Comparison of ENCODE assay signal across 2 cellular contexts in the genomic region with DNA sequence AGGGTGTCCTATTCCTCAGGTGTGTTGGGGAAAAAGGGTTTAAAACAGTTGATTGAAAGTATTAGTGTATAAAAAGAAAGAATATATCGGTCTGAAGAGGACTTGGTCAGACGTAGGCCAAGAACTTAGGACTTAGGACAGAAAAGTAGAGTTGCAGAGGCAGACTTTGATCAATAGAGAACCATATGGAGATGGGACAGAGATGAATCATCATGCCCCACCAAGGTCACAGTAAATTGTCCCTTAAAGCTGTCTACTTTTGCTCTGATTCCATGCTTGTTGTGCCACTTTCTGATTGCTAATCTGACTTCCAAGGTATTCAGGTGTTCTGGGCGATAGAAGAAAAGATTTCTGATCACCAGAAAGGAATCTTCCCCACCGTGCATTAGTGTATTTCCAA.
TF ChIP-seq lines count a peak whose summit lies in the region.

No MANE protein-coding gene starts in this region.

TF ChIP-seq in HepG2, 621 proteins besides CTCF, POLR2A, EP300 and RAD21:
- no peak for TF ChIP-seq SMAD1 (CRISPR knock-in tag; IDR thresholded peaks at IDR 0.05; ENCODE audit: borderline replicate concordance, low read depth)
- no peak for TF ChIP-seq MED13 (CRISPR knock-in tag; IDR thresholded peaks at IDR 0.05)
- TF ChIP-seq, protein P1, sequence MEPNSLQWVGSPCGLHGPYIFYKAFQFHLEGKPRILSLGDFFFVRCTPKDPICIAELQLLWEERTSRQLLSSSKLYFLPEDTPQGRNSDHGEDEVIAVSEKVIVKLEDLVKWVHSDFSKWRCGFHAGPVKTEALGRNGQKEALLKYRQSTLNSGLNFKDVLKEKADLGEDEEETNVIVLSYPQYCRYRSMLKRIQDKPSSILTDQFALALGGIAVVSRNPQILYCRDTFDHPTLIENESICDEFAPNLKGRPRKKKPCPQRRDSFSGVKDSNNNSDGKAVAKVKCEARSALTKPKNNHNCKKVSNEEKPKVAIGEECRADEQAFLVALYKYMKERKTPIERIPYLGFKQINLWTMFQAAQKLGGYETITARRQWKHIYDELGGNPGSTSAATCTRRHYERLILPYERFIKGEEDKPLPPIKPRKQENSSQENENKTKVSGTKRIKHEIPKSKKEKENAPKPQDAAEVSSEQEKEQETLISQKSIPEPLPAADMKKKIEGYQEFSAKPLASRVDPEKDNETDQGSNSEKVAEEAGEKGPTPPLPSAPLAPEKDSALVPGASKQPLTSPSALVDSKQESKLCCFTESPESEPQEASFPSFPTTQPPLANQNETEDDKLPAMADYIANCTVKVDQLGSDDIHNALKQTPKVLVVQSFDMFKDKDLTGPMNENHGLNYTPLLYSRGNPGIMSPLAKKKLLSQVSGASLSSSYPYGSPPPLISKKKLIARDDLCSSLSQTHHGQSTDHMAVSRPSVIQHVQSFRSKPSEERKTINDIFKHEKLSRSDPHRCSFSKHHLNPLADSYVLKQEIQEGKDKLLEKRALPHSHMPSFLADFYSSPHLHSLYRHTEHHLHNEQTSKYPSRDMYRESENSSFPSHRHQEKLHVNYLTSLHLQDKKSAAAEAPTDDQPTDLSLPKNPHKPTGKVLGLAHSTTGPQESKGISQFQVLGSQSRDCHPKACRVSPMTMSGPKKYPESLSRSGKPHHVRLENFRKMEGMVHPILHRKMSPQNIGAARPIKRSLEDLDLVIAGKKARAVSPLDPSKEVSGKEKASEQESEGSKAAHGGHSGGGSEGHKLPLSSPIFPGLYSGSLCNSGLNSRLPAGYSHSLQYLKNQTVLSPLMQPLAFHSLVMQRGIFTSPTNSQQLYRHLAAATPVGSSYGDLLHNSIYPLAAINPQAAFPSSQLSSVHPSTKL (CRISPR knock-in tag; IDR thresholded peaks at IDR 0.05) = peak; percentile 16; the same call in 1 of the 2 replicates
- TF ChIP-seq, protein P2, sequence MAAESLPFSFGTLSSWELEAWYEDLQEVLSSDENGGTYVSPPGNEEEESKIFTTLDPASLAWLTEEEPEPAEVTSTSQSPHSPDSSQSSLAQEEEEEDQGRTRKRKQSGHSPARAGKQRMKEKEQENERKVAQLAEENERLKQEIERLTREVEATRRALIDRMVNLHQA (CRISPR knock-in tag; IDR thresholded peaks at IDR 0.05) = no peak
- no peak for TF ChIP-seq SP1 (IDR thresholded peaks at IDR 0.05)
- TF ChIP-seq SP1 (CRISPR knock-in tag; IDR thresholded peaks at IDR 0.05) = no peak
- TF ChIP-seq, protein P3, sequence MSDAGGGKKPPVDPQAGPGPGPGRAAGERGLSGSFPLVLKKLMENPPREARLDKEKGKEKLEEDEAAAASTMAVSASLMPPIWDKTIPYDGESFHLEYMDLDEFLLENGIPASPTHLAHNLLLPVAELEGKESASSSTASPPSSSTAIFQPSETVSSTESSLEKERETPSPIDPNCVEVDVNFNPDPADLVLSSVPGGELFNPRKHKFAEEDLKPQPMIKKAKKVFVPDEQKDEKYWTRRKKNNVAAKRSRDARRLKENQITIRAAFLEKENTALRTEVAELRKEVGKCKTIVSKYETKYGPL (CRISPR knock-in tag; IDR thresholded peaks at IDR 0.05) = no peak
- TF ChIP-seq TCF12 (IDR thresholded peaks at IDR 0.05) = no peak
- TF ChIP-seq TCF12 (CRISPR knock-in tag; IDR thresholded peaks at IDR 0.05) = no peak
- peak; percentile 41; the same call in 1 of the 2 replicates for TF ChIP-seq ZNF644 (CRISPR knock-in tag; IDR thresholded peaks at IDR 0.05; ENCODE audit: low read depth)
- TF ChIP-seq FOSL2 (CRISPR knock-in tag; IDR thresholded peaks at IDR 0.05) = peak; percentile 81
- TF ChIP-seq FOSL1 (CRISPR knock-in tag; IDR thresholded peaks at IDR 0.05; ENCODE audit: borderline replicate concordance) = peak; percentile 17; the same call in 1 of the 2 replicates
TF ChIP-seq in HepG2: peak in this region for 4.

TF ChIP-seq in H1, 55 proteins besides CTCF, POLR2A, EP300 and RAD21:
- TF ChIP-seq KDM1A (IDR thresholded peaks at IDR 0.05; ENCODE audit: borderline replicate concordance, low read length) = no peak
- TF ChIP-seq HDAC2 (IDR thresholded peaks at IDR 0.05; ENCODE audit: borderline replicate concordance in 1 of 2, low read depth in 2 of 2, low read length in 2 of 2) = no peak
- TF ChIP-seq SUZ12 (IDR thresholded peaks at IDR 0.05; ENCODE audit: low read length) = no peak
- no peak for TF ChIP-seq KDM5A (IDR thresholded peaks at IDR 0.05; ENCODE audit: low read length)
- no peak for TF ChIP-seq TCF12 (IDR thresholded peaks at IDR 0.05; ENCODE audit: low read depth, low read length)
- TF ChIP-seq EZH2 (IDR thresholded peaks at IDR 0.05; ENCODE audit: low read depth, low read length, severe bottlenecking) = no peak
- no peak for TF ChIP-seq EGR1 (IDR thresholded peaks at IDR 0.05; ENCODE audit: borderline replicate concordance, low read depth, low read length)
- TF ChIP-seq POU5F1 (IDR thresholded peaks at IDR 0.05; ENCODE audit: low read depth, low read length) = no peak
- TF ChIP-seq CTBP2 (IDR thresholded peaks at IDR 0.05; ENCODE audit: borderline replicate concordance, insufficient read depth, insufficient read length, low read length) = no peak
- no peak for TF ChIP-seq RFX5 (IDR thresholded peaks at IDR 0.05; ENCODE audit: borderline replicate concordance, low read depth, low read length)
- no peak for TF ChIP-seq CEBPB (IDR thresholded peaks at IDR 0.05; ENCODE audit: low read depth, low read length)
- no peak for TF ChIP-seq SP4 (IDR thresholded peaks at IDR 0.05; ENCODE audit: low read length)
- no peak for TF ChIP-seq GTF2F1 (IDR thresholded peaks at IDR 0.05; ENCODE audit: borderline replicate concordance, low read depth, low read length)
- no peak for TF ChIP-seq SIN3A (conservative IDR thresholded peaks at IDR 0.05 in 1 of 2, IDR thresholded peaks at IDR 0.05 in 1 of 2; ENCODE audit: low read depth in 1 of 2, low read length in 2 of 2)
